In the genomic region with DNA sequence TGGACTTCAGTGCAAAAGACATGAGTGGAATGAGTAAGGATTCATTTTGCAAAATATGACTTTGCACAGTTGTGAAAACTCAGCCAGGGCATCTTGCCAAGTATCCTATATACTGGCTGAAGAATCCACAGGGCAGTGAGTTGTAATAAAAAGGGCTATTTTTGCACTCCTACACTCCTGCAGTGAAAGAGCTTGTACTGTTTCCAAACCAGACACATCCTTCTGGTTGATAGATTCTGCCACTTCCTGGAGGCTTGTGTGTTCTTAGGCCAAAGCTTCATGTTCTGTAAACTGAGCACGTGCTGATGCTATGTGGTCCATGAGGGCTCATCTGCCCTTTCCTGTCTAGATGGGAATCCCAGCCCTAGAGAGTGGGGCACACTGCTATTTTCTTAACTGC, we compare ENCODE assay signal across 14 cellular contexts. TPM values are rescaled to one million over a fixed set of nuclear protein-coding genes. Genes with fewer than 3 reads are reported as not detected.
DNase-seq lines count a peak whose midpoint lies in the region; ATAC-seq lines count a peak whose summit lies in the region.
"Had no signal": no experiment of that assay in that cellular context is flagged by ENCODE, and none has a peak within 500 bp of the region (broad histone marks: within the 10 kb centered on the region; RNA-seq: fewer than 3 reads in every experiment).

No MANE protein-coding gene starts in this region.

- DNase-seq in GDM1 (lab: John Stamatoyannopoulos, UW) (peak; percentile 14), NCI-H446 treated with DMSO at 0.1 percent for 48 hours (lab: John Stamatoyannopoulos, UW) (peak; percentile 68), dedifferentiated amniotic fluid mesenchymal stem cell (ENCODE audit: extremely low spot score) (peak; percentile 21), midbrain (lab: John Stamatoyannopoulos, UW) (peak; percentile 15), ureter (ENCODE audit: low spot score) (no peak)
- DNase-seq in activated effector memory CD4-positive, alpha-beta T cell treated with anti-CD3 and anti-CD28 coated beads, Interleukin-2, amount 50 U/mL, for 16 hours = no peak
- DNase-seq: activated naive CD4-positive, alpha-beta T cell treated with anti-CD3 and anti-CD28 coated beads, Interleukin-2, amount 10 ng/mL, durations not matched to agents 7 days and 5 days; CD4-positive, alpha-beta T cell; left ventricle myocardium inferior; NCI-H2171 treated with DMSO at 0.1 percent for 48 hours; stimulated activated CD4-positive, alpha-beta T cell treated with anti-CD3 and anti-CD28 coated beads, Interleukin-2, amount 100 ng/mL, for 48 hours; transverse colon had no signal

- ATAC-seq in HG03354 (IDR thresholded peaks at IDR 0.05; ENCODE audit: poor library complexity, severe bottlenecking, unreplicated experiment) = no peak
- ATAC-seq: HCT116 had no signal

RNA-seq across cellular contexts. Expression of gene GMPR, which starts 34.9 kb away (rescaled TPM):
- 2.3 TPM for total RNA-seq in ureter

Comparison
In these comparisons a context has a peak if more than half of its experiments do, and no peak if none do; other contexts are left out.
1. DNase-seq: peak in GDM1 (single experiment), NCI-H446 treated with DMSO at 0.1 percent for 48 hours (single experiment), dedifferentiated amniotic fluid mesenchymal stem cell (single experiment) and midbrain (single experiment); none in ureter (single experiment) and activated effector memory CD4-positive, alpha-beta T cell treated with anti-CD3 and anti-CD28 coated beads, Interleukin-2, amount 50 U/mL, for 16 hours (single experiment).